ENCODE assay signal across 22 cellular contexts in the genomic region with DNA sequence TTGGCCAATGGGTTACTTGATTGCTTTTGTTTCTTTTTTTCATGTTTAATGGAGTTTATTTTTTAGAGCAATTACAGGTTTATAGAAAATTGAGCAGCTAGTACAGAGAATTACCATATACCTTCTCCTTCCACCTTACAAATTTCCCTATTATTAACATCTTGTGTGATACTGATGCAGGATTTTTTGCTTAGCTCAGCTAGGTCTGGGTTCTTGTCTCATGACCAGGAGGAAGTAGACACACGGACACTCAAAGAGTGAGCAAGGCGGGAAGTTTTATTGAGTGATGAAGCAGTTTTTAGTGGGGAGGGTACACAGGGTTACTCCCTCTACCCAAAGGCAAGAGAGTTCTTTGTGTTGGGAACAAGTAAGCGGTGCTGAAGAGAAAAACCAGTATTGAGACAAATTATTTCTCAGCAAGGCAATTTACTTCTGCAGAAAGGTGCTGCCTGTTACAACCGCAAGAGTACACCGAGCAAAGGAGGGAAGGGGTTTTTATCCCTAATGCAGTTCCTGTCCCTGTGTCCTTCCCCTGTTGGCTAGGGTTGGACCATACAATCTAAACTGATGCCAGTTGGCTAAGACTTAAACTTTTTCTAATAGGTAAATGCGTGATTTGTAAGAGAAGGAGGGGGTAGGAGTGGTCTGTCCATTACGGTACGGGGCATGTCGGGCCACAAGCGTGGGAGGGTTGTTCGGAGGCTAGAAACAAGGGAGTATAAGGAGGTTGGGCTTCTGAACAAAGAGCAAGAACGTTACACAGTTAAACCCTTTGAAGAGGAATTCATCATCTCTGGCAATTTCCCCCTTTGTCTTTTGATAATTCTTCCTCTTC.
"Had no signal": no experiment of that assay in that cellular context is flagged by ENCODE, and none has a peak within 500 bp of the region (broad histone marks: within the 10 kb centered on the region; RNA-seq: fewer than 3 reads in every experiment).

No MANE protein-coding gene starts in this region.

- H3K27ac ChIP-seq: brain microvascular endothelial cell, ovary, thoracic aorta had no signal

- H3K36me3 ChIP-seq: ovary, thoracic aorta had no signal

- H3K4me3 ChIP-seq: dorsolateral prefrontal cortex, lung, ovary, smooth muscle cell, stomach, thoracic aorta, upper lobe of left lung had no signal

- H3K9me3 ChIP-seq: ovary had no signal

- H3K27me3 ChIP-seq: brain microvascular endothelial cell, dorsolateral prefrontal cortex, ovary, stomach, upper lobe of left lung had no signal

- DNase-seq: activated CD4-positive, alpha-beta T cell treated with anti-CD3 and anti-CD28 coated beads, Interleukin-2, amount 50 U/mL, for 1 hour; activated CD8-positive, alpha-beta memory T cell treated with anti-CD3 and anti-CD28 coated beads for 24 hours; activated CD8-positive, alpha-beta memory T cell treated with anti-CD3 and anti-CD28 coated beads, Interleukin-2, amount 50 U/mL, for 48 hours; activated effector memory CD4-positive, alpha-beta T cell treated with anti-CD3 and anti-CD28 coated beads, Interleukin-2, amount 50 U/mL, for 16 hours; activated naive CD4-positive, alpha-beta T cell treated with anti-CD3 and anti-CD28 coated beads, Interleukin-2, amount 50 U/mL, for 16 hours; activated T-cell treated with anti-CD3 and anti-CD28 coated beads, Interleukin-2, amount 50 U/mL, for 48 hours; aorta; brain microvascular endothelial cell; central memory CD4-positive, alpha-beta T cell; dorsolateral prefrontal cortex; hypothalamus; midbrain; ovary; stimulated activated CD4-positive, alpha-beta T cell treated with anti-CD3 and anti-CD28 coated beads, Interleukin-4, amount 100 ng/mL, for 1 hour; stomach; upper lobe of left lung had no signal

- H3K4me3 Mint-ChIP-seq: neural crest cell had no signal

- ATAC-seq: activated CD4-positive, CD25-positive, alpha-beta regulatory T cell treated with anti-CD3 and anti-CD28 coated beads, Interleukin-2, amount 50 U/mL, for 24 hours; sciatic nerve had no signal
